ENCODE assay signal across 23 cellular contexts in the genomic region with DNA sequence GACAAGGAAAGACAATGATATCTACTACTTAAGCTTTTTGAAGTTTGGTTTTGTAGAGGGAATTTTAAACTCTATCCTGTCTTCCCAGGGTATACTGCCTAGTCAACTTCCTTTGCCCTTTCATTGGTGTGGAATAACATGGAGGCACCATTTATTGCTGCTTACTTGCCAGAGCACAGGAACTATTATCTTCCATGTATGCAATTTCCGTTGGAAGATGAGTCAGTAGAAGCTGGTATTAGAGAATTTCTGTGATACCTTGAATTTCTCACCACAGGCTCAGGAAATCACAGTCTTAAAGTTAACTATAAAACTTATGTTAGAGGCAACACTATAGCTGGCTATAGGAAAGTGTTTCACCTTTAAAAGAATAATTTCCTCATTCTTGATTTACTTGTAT.
"Had no signal": no experiment of that assay in that cellular context is flagged by ENCODE, and none has a peak within 500 bp of the region (broad histone marks: within the 10 kb centered on the region; RNA-seq: fewer than 3 reads in every experiment).

No MANE protein-coding gene starts in this region.

- DNase-seq: activated B cell treated with CpG ODN at 0.5 μM for 24 hours; activated CD4-positive, alpha-beta memory T cell treated with anti-CD3 and anti-CD28 coated beads for 36 hours; activated CD4-positive, alpha-beta T cell treated with anti-CD3 and anti-CD28 coated beads for 36 hours; activated CD4-positive, alpha-beta T cell treated with anti-CD3 and anti-CD28 coated beads, Interleukin-2, amount 10 ng/mL, durations not matched to agents 24 days and 14 days; activated CD8-positive, alpha-beta memory T cell treated with anti-CD3 and anti-CD28 coated beads, Interleukin-2, amount 10 ng/mL, durations not matched to agents 7 days and 5 days; activated CD8-positive, alpha-beta memory T cell treated with anti-CD3 and anti-CD28 coated beads, Interleukin-2, amount 50 U/mL, for 4 hours; activated CD8-positive, alpha-beta T cell treated with anti-CD3 and anti-CD28 coated beads, Interleukin-2, amount 10 ng/mL, durations not matched to agents 7 days and 5 days; activated effector memory CD4-positive, alpha-beta T cell treated with anti-CD3 and anti-CD28 coated beads, Interleukin-2, amount 50 U/mL, for 16 hours; activated naive CD4-positive, alpha-beta T cell treated with anti-CD3 and anti-CD28 coated beads for 36 hours; activated naive CD8-positive, alpha-beta T cell treated with anti-CD3 and anti-CD28 coated beads, Interleukin-2, amount 10 ng/mL, durations not matched to agents 7 days and 5 days; activated T-cell treated with anti-CD3 and anti-CD28 coated beads, Interleukin-2, amount 50 U/mL, for 1 hour; activated T-cell treated with anti-CD3 and anti-CD28 coated beads, Interleukin-2, amount 50 U/mL, for 48 hours; cortex of kidney; dermis blood vessel endothelial cell; effector CD4-positive, alpha-beta T cell; effector memory CD8-positive, alpha-beta T cell; esophagus squamous epithelium; foreskin melanocyte; heart right ventricle; T-helper 1 cell; T-helper 17 cell; T1000; WERI-Rb-1 had no signal
